In the genomic region with DNA sequence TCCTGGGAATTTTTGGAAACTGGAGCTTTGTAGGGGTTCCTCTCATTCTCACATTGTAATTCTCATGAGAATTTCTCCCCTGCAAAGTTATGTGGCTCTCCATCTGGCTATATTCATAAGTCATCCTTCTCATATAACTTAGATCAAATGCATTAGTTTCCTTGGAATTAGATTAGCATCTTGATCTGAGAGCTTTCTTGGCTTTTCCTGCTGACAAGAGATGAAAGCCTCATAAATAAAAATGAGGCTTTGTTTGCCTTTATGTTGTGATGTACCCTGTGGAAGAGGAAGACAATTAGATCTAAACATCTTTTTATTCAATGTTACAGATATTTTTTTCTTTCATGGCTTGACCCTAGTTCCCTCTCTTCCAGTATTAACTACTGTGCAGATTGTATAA, we compare ENCODE assay signal across 27 cellular contexts.
"Had no signal": no experiment of that assay in that cellular context is flagged by ENCODE, and none has a peak within 500 bp of the region (broad histone marks: within the 10 kb centered on the region; RNA-seq: fewer than 3 reads in every experiment).

No MANE protein-coding gene starts in this region.

- DNase-seq: naive B cell; naive thymus-derived CD8-positive, alpha-beta T cell; occipital lobe; ovary; posterior cingulate gyrus; psoas muscle; right cardiac atrium; right lobe of liver; sigmoid colon; small intestine; stimulated activated CD4-positive, alpha-beta T cell treated with anti-CD3 and anti-CD28 coated beads, Interleukin-15, amount 100 ng/mL, for 24 hours; stimulated activated CD4-positive, alpha-beta T cell treated with anti-CD3 and anti-CD28 coated beads, Interleukin-2, amount 100 ng/mL, for 24 hours; stimulated activated CD4-positive, alpha-beta T cell treated with anti-CD3 and anti-CD28 coated beads, Interleukin-4, amount 100 ng/mL, for 1 hour; stimulated activated CD4-positive, alpha-beta T cell treated with anti-CD3 and anti-CD28 coated beads, Interleukin-4, amount 100 ng/mL, for 4 hours; stimulated activated CD8-positive, alpha-beta memory T cell treated with anti-CD3 and anti-CD28 coated beads, Interleukin-4, amount 100 ng/mL, for 48 hours; stimulated activated naive CD4-positive, alpha-beta T cell; stimulated activated naive CD8-positive, alpha-beta T cell treated with anti-CD3 and anti-CD28 coated beads, Interleukin-15, amount 100 ng/mL, for 72 hours; stimulated activated naive CD8-positive, alpha-beta T cell treated with anti-CD3 and anti-CD28 coated beads, Interleukin-15, Interleukin-2, amounts not matched to agents 100 U/mL and 50 U/mL, for 24 hours; substantia nigra; testis; tibial artery; transverse colon; upper lobe of right lung; uterus had no signal

- H3K9me3 ChIP-seq: ovary, psoas muscle, right lobe of liver, sigmoid colon, suprapubic skin, testis, tibial artery, transverse colon, upper lobe of right lung had no signal

- H3K36me3 ChIP-seq: ovary, right lobe of liver, sigmoid colon, suprapubic skin, tibial artery, transverse colon, upper lobe of right lung, uterus had no signal

- H3K79me2 ChIP-seq: parathyroid adenoma had no signal

- H3K4me3 ChIP-seq: ovary, psoas muscle, right lobe of liver, sigmoid colon, suprapubic skin, testis, tibial artery, transverse colon, upper lobe of right lung, uterus had no signal

- H3K27me3 ChIP-seq: ovary, right lobe of liver, sigmoid colon, suprapubic skin, testis, tibial artery, transverse colon, upper lobe of right lung, uterus had no signal

- ATAC-seq: naive thymus-derived CD8-positive, alpha-beta T cell; psoas muscle; right cardiac atrium; right lobe of liver; stimulated activated memory B cell treated with anti-CD40 and anti-IgM and Interleukin-4, amounts not matched to agents 10 μg/mL and 1 μg/mL and 100 μg/mL, for 72 hours; stimulated activated naive CD8-positive, alpha-beta T cell treated with anti-CD3 and anti-CD28 coated beads, Interleukin-15, amount 100 ng/mL, for 72 hours; stimulated activated naive CD8-positive, alpha-beta T cell treated with anti-CD3 and anti-CD28 coated beads, Interleukin-15, Interleukin-2, amounts not matched to agents 100 U/mL and 50 U/mL, for 24 hours; upper lobe of right lung had no signal

- H3K27ac ChIP-seq: ovary, parathyroid adenoma, psoas muscle, right lobe of liver, sigmoid colon, suprapubic skin, testis, tibial artery, transverse colon, upper lobe of right lung, uterus had no signal

- H3K4me1 ChIP-seq: parathyroid adenoma, psoas muscle, right lobe of liver, sigmoid colon, suprapubic skin, testis, tibial artery, transverse colon, upper lobe of right lung, uterus had no signal

- H2AFZ ChIP-seq: parathyroid adenoma had no signal

- H3K9ac ChIP-seq: parathyroid adenoma had no signal
